Comparison of ENCODE assay signal across 24 cellular contexts in the genomic region with DNA sequence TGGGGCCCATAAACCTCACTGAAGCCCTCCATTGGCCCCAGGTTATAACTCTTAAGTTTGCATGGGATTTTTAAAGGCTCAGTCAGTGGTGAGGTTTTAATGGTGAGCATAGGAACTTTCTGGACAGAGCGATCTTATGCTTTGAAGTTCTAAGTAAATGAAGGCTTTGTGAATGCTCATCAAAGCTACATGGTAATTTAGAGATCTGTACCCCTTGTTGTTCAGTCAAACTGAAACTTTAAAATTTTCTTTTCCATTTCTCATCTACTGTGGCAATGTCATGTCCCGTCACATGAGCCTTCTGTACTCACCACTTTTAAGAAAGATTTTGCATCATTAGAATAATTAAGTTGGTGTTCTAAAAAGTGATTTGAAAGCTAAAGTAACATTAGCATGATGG. TPM values are rescaled to one million over a fixed set of nuclear protein-coding genes. Genes with fewer than 3 reads are reported as not detected.
DNase-seq lines count a peak whose midpoint lies in the region; ATAC-seq and TF ChIP-seq lines count a peak whose summit lies in the region.
"Had no signal": no experiment of that assay in that cellular context is flagged by ENCODE, and none has a peak within 500 bp of the region (broad histone marks: within the 10 kb centered on the region; RNA-seq: fewer than 3 reads in every experiment).

No MANE protein-coding gene starts in this region.

- H4K20me1 ChIP-seq in OCI-LY3 (ENCODE audit: insufficient read depth, low read length) = no peaks in the 10 kb centered on the region

- H3K27me3 ChIP-seq in OCI-LY3 (ENCODE audit: low read depth, low read length) = peaks cover 31% of the 10 kb centered on the region

- H3K79me2 ChIP-seq in OCI-LY3 (ENCODE audit: low read length) = no peaks in the 10 kb centered on the region

- DNase-seq in activated T-cell treated with anti-CD3 and anti-CD28 coated beads, Interleukin-2, amount 50 U/mL, for 4 hours = no peak
- DNase-seq in activated T-cell treated with anti-CD3 and anti-CD28 coated beads, Interleukin-2, amount 50 U/mL, for 1 hour = no peak
- DNase-seq in foreskin melanocyte (peak; percentile 35), HPDE6-E6E7 (ENCODE audit: extremely low spot score) (no peak)
- DNase-seq in stimulated activated naive CD8-positive, alpha-beta T cell treated with anti-CD3 and anti-CD28 coated beads, Interleukin-15, Interleukin-2, amounts not matched to agents 100 U/mL and 50 U/mL, for 24 hours = no peak
- DNase-seq: C1 segment of cervical spinal cord; Caco-2; CD4-positive, alpha-beta memory T cell; H9; IMR-90; KG1; NCI-H1048; NCI-H1417; NCI-H1694; NCI-H2029 treated with DMSO at 0.1 percent for 48 hours; NCI-H446 treated with DMSO at 0.1 percent for 48 hours; NCI-H526; Right ventricle myocardium superior; RPMI8226 had no signal

- no peaks in the 10 kb centered on the region for H3K36me3 ChIP-seq in OCI-LY3 (replicated peaks; ENCODE audit: low read depth, low read length)
- H3K36me3 ChIP-seq: SJSA1 had no signal

- H3K4me1 ChIP-seq in OCI-LY3 (ENCODE audit: low read length) = peaks cover 12% of the 10 kb centered on the region
- H3K4me1 ChIP-seq: A549, SJSA1 had no signal

- peak overlapping the region; percentile 56 for H3K4me2 ChIP-seq in OCI-LY3 (ENCODE audit: low read length)
- H3K4me2 ChIP-seq: A549, GM23338 had no signal

- peak overlapping the region; percentile 35; the same call in 1 of the 2 replicates for H3K4me3 ChIP-seq in OCI-LY3 (ENCODE audit: low read length)
- H3K4me3 ChIP-seq: A549, GM23338, SJSA1 had no signal

- ATAC-seq in activated T-cell treated with anti-CD3 and anti-CD28 coated beads, Interleukin-2, amount 50 U/mL, for 4 hours = peak; percentile 53 to 78
- peak; percentile 82 for ATAC-seq in stimulated activated naive CD8-positive, alpha-beta T cell treated with anti-CD3 and anti-CD28 coated beads, Interleukin-15, Interleukin-2, amounts not matched to agents 100 U/mL and 50 U/mL, for 24 hours
- no peak for ATAC-seq in HG02798 (IDR thresholded peaks at IDR 0.05; ENCODE audit: poor library complexity, unreplicated experiment)
- ATAC-seq: A549, GM23338 had no signal

- H3K36me3 Mint-ChIP-seq in activated T-cell treated with anti-CD3 and anti-CD28 coated beads, Interleukin-2, amount 50 U/mL, for 4 hours (ENCODE audit: insufficient read depth) = no peaks in the 10 kb centered on the region
- H3K36me3 Mint-ChIP-seq: CD4-positive, alpha-beta memory T cell had no signal

- no peaks in the 10 kb centered on the region for H3K27me3 Mint-ChIP-seq in activated T-cell treated with anti-CD3 and anti-CD28 coated beads, Interleukin-2, amount 50 U/mL, for 4 hours (ENCODE audit: low read depth)
- H3K27me3 Mint-ChIP-seq: CD4-positive, alpha-beta memory T cell had no signal

- H2AFZ ChIP-seq in OCI-LY3 (ENCODE audit: low read depth, low read length) = no peak overlapping the region
- H2AFZ ChIP-seq: GM23338 had no signal

- H3K9ac ChIP-seq in OCI-LY3 (ENCODE audit: low read length) = no peak overlapping the region

- no peaks in the 10 kb centered on the region for H3K9me3 Mint-ChIP-seq in activated T-cell treated with anti-CD3 and anti-CD28 coated beads, Interleukin-2, amount 50 U/mL, for 4 hours
- H3K9me3 Mint-ChIP-seq: GM23338 had no signal

- H3K4me1 Mint-ChIP-seq in activated T-cell treated with anti-CD3 and anti-CD28 coated beads, Interleukin-2, amount 50 U/mL, for 4 hours (ENCODE audit: low read depth) = peaks cover 7% of the 10 kb centered on the region

- H3K4me3 Mint-ChIP-seq in activated T-cell treated with anti-CD3 and anti-CD28 coated beads, Interleukin-2, amount 50 U/mL, for 4 hours = no peak overlapping the region
- H3K4me3 Mint-ChIP-seq: CD4-positive, alpha-beta memory T cell; GM23338; H9 had no signal

- TF ChIP-seq CTCF in OCI-LY3 (IDR thresholded peaks at IDR 0.05; ENCODE audit: low read depth, low read length) = no peak

- H3K27ac ChIP-seq in OCI-LY3 (ENCODE audit: low read length) = no peak overlapping the region
- H3K27ac ChIP-seq: A549, SJSA1 had no signal

- H3K9me3 ChIP-seq in OCI-LY3 (ENCODE audit: insufficient read depth, low read length) = no peaks in the 10 kb centered on the region
- H3K9me3 ChIP-seq: A549, Caco-2, SJSA1 had no signal

RNA-seq across cellular contexts. Expression of a gene that starts 39.9 kb away (rescaled TPM):
- total RNA-seq in activated T-cell treated with anti-CD3 and anti-CD28 coated beads, Interleukin-2, amount 50 U/mL, for 4 hours = 1 to 10 TPM; 1.1 to 1.5 (median 1.4) TPM
- total RNA-seq: IMR-90 had no signal
